ENCODE assay signal across 8 cellular contexts in genomic region chr10:87504307-87504666, GRCh38. TPM values are rescaled to one million over a fixed set of nuclear protein-coding genes. Genes with fewer than 3 reads are reported as not detected.
A peak's percentile ranks its signal among the peaks of the same experiment; 100 is the strongest.
DNase-seq lines count a peak whose midpoint lies in the region; ATAC-seq and TF ChIP-seq lines count a peak whose summit lies in the region.

No MANE protein-coding gene starts in this region.

- WGBS in mesendoderm (ENCODE audit: extremely low coverage, insufficient coverage, low lambda C conversion rate): no CpG with 5 or more reads among the region's 13 CpGs

- H3K4me3 ChIP-seq in mesendoderm (ENCODE audit: low read length) (peak overlapping the region; percentile 70), vagina (peak overlapping the region; percentile 81 to 84)

- CTCF ChIA-PET in MCF 10A (lab: Yijun Ruan, JAX): interaction anchor here (0.6 to 1.7 kb wide), 10 partner anchors 9 to 1539 kb away, joined by 3 to 9 read pairs (median 3); partner anchors contain the start of gene ADIRF

- no peaks in the 10 kb centered on the region for H3K9me3 Mint-ChIP-seq in MCF 10A (ENCODE audit: unreplicated experiment)

- H3K27ac Mint-ChIP-seq in MCF 10A (ENCODE audit: low read depth, unreplicated experiment): no peak overlapping the region

- peaks cover 10% of the 10 kb centered on the region for H3K36me3 Mint-ChIP-seq in MCF 10A (ENCODE audit: insufficient read depth, unreplicated experiment)

- H2BK120ac ChIP-seq in mesendoderm (ENCODE audit: low read depth, low read length): no peak overlapping the region

- H3K27ac ChIP-seq in mesendoderm (ENCODE audit: low read depth, low read length) (peak overlapping the region; percentile 25), vagina (peak overlapping the region; percentile 75)

- peaks cover 7% of the 10 kb centered on the region for H3K79me2 ChIP-seq in mesendoderm (ENCODE audit: control insufficient read depth, insufficient read depth, low read length)

- POLR2A ChIA-PET in MCF 10A (lab: Yijun Ruan, JAX): interaction anchor here (0.5 to 1.5 kb wide), 13 partner anchors 9 to 1888 kb away, joined by 3 to 5 read pairs (median 4); partner anchors contain the start of gene IFIT1

- H3K4me1 Mint-ChIP-seq in MCF 10A (ENCODE audit: insufficient read depth, unreplicated experiment): peaks cover 19% of the 10 kb centered on the region

- TSS peak; percentile 77 for BruUV-seq in MCF 10A (replicated peaks; lab: Mats Ljungman, UMichigan)

- no peak overlapping the region for H2AK5ac ChIP-seq in mesendoderm (ENCODE audit: low read length)

- no peak for ATAC-seq in GM21825 (IDR thresholded peaks at IDR 0.05; ENCODE audit: unreplicated experiment)

- H3K36me3 ChIP-seq in mesendoderm (ENCODE audit: control insufficient read depth, insufficient read depth, low read length): no peaks in the 10 kb centered on the region
- H3K36me3 ChIP-seq in vagina: no peaks in the 10 kb centered on the region

- no peak overlapping the region for H2BK15ac ChIP-seq in mesendoderm (replicated peaks; ENCODE audit: low read depth)

- H3K4me1 ChIP-seq in mesendoderm (ENCODE audit: control insufficient read depth, low read depth, low read length) (no peaks in the 10 kb centered on the region), vagina (peaks cover 21% of the 10 kb centered on the region)

- intact Hi-C loops in MCF 10A (cut with micrococcal nuclease): no loop called here
- intact Hi-C loops in vagina (cut with DNase I): no loop called here

- in situ Hi-C loops in GM13977 (cut with MboI; ENCODE audit: low pct_unique_long_range_greater_than_20kb, low sequenced_read_pairs, unreplicated experiment): no loop called here

- H3K79me1 ChIP-seq in mesendoderm (ENCODE audit: low read length): peaks cover 5% of the 10 kb centered on the region

- H3K4me3 Mint-ChIP-seq in MCF 10A (ENCODE audit: unreplicated experiment): peak overlapping the region; percentile 89

- peak overlapping the region; percentile 70 for H3K4me2 ChIP-seq in mesendoderm (ENCODE audit: low read length)

- no peak overlapping the region for H3K18ac ChIP-seq in mesendoderm (ENCODE audit: low read length)

- H3K56ac ChIP-seq in mesendoderm (ENCODE audit: low read length): peak overlapping the region; percentile 89

- TF ChIP-seq POLR2A in vagina (IDR thresholded peaks at IDR 0.05): no peak

- no peak for TF ChIP-seq CTCF in MCF 10A (IDR thresholded peaks at IDR 0.05; ENCODE audit: unreplicated experiment)
- TF ChIP-seq CTCF in vagina (IDR thresholded peaks at IDR 0.05): no peak
- TF ChIP-seq CTCF in GM13977 (IDR thresholded peaks at IDR 0.05; ENCODE audit: extremely low read depth, insufficient read depth, missing control alignments): no peak

- H3K9me3 ChIP-seq in vagina: no peaks in the 10 kb centered on the region

- peak overlapping the region; percentile 80 for H3K9ac ChIP-seq in mesendoderm (ENCODE audit: low read length)

- H3K27me3 ChIP-seq in mesendoderm (ENCODE audit: insufficient read depth, low read length, poor library complexity) (no peaks in the 10 kb centered on the region), vagina (no peaks in the 10 kb centered on the region)

- H4K8ac ChIP-seq in mesendoderm (ENCODE audit: low read depth, low read length): no peak overlapping the region

- H4K5ac ChIP-seq in mesendoderm (ENCODE audit: low read length): peak overlapping the region; percentile 59

- no peak overlapping the region for H3K4ac ChIP-seq in mesendoderm (ENCODE audit: low read depth, low read length)

- no peak overlapping the region for H2BK5ac ChIP-seq in mesendoderm (ENCODE audit: low read length)

- DNase-seq in stimulated activated CD4-positive, alpha-beta T cell treated with anti-CD3 and anti-CD28 coated beads, Interleukin-2, amount 100 ng/mL, for 4 hours (ENCODE audit: low read depth): peak; percentile 80
- no peak for DNase-seq in stimulated activated CD4-positive, alpha-beta T cell treated with anti-CD3 and anti-CD28 coated beads, Interleukin-4, amount 100 ng/mL, for 24 hours
- DNase-seq in MCF 10A (ENCODE audit: unreplicated experiment): no peak
- no peak for DNase-seq in mesendoderm
- DNase-seq in vagina (ENCODE audit: extremely low spot score in 2 of 2): no peak
- DNase-seq in stimulated activated CD4-positive, alpha-beta T cell treated with anti-CD3 and anti-CD28 coated beads, Interleukin-2, amount 100 ng/mL, for 48 hours: no peak
- DNase-seq in GM13977 (ENCODE audit: low spot score): no peak

- H3K23ac ChIP-seq in mesendoderm (ENCODE audit: low read length): no peak overlapping the region

- H3K27me3 Mint-ChIP-seq in MCF 10A (ENCODE audit: insufficient read depth, unreplicated experiment): no peaks in the 10 kb centered on the region

RNA-seq across cellular contexts. Expression of gene MINPP1, which starts 0.4 kb away (rescaled TPM):
- total RNA-seq in MCF 10A (2022) (12.3 and 14.9 TPM in 2 replicates), vagina (12.5 TPM)
- 17.3 TPM for polyA plus RNA-seq in mesendoderm (2013, experiment 1 of 2)
- 18.4 TPM for polyA plus RNA-seq in mesendoderm (2013, experiment 2 of 2)
